Comparison of ENCODE assay signal across 18 cellular contexts in genomic region chr22:20459862-20460261, GRCh38. TPM values are rescaled to one million over a fixed set of nuclear protein-coding genes. Genes with fewer than 3 reads are reported as not detected.
A peak's percentile ranks its signal among the peaks of the same experiment; 100 is the strongest.
DNase-seq lines count a peak whose midpoint lies in the region; ATAC-seq and TF ChIP-seq lines count a peak whose summit lies in the region.
"Had no signal": no experiment of that assay in that cellular context is flagged by ENCODE, and none has a peak within 500 bp of the region (broad histone marks: within the 10 kb centered on the region; RNA-seq: fewer than 3 reads in every experiment).

No MANE protein-coding gene starts in this region.

- WGBS in spleen, 5 donors = 86 to 98% (median 90%) methylated on average over 4 of the region's 4 CpGs

- no peaks in the 10 kb centered on the region for H3K27me3 Mint-ChIP-seq in activated CD8-positive, alpha-beta T cell treated with anti-CD3 and anti-CD28 coated beads, Interleukin-2, amount 10 ng/mL, durations not matched to agents 7 days and 5 days (ENCODE audit: low read depth)
- no peaks in the 10 kb centered on the region for H3K27me3 Mint-ChIP-seq in activated CD8-positive, alpha-beta T cell treated with anti-CD3 and anti-CD28 coated beads for 36 hours
- H3K27me3 Mint-ChIP-seq in activated T-helper 2 cell treated with anti-CD3 and anti-CD28 coated beads, Interferon-gamma antibody, Interleukin-2, Interleukin-4, amounts not matched to agents 10 μg/mL and 5 μg/mL and 100 μg/mL, durations not matched to agents 14 hours and 24 hours and 36 hours (ENCODE audit: low read depth) = no peaks in the 10 kb centered on the region
- H3K27me3 Mint-ChIP-seq in naive thymus-derived CD4-positive, alpha-beta T cell = no peaks in the 10 kb centered on the region
- H3K27me3 Mint-ChIP-seq: B cell had no signal

- no peak for ATAC-seq in activated CD8-positive, alpha-beta T cell treated with anti-CD3 and anti-CD28 coated beads, Interleukin-2, amount 10 ng/mL, durations not matched to agents 7 days and 5 days
- ATAC-seq in activated CD8-positive, alpha-beta T cell treated with anti-CD3 and anti-CD28 coated beads for 36 hours = no peak
- ATAC-seq in naive thymus-derived CD4-positive, alpha-beta T cell = no peak

- DNase-seq in activated CD8-positive, alpha-beta T cell treated with anti-CD3 and anti-CD28 coated beads, Interleukin-2, amount 10 ng/mL, durations not matched to agents 7 days and 5 days = no peak
- DNase-seq in activated CD8-positive, alpha-beta T cell treated with anti-CD3 and anti-CD28 coated beads for 36 hours = no peak
- DNase-seq in activated T-helper 2 cell treated with anti-CD3 and anti-CD28 coated beads, Interferon-gamma antibody, Interleukin-2, Interleukin-4, amounts not matched to agents 10 μg/mL and 5 μg/mL and 100 μg/mL, durations not matched to agents 14 hours and 24 hours and 36 hours (ENCODE audit: low spot score) = no peak
- no peak for DNase-seq in naive thymus-derived CD4-positive, alpha-beta T cell
- DNase-seq in spleen (peak; percentile 64), NCI-H82 treated with DMSO at 0.1 percent for 48 hours (lab: John Stamatoyannopoulos, UW; ENCODE audit: unreplicated experiment) (no peak), uterus (no peak), RWPE1 (ENCODE audit: low spot score) (no peak)
- DNase-seq: DMS153, GDM1, GOT3, NCI-H187, NCI-H2107, NCI-H510A, NCI-H748 treated with DMSO at 0.1 percent for 48 hours, OCI-M1, SJCRH30 had no signal

- no peaks in the 10 kb centered on the region for H3K9me3 Mint-ChIP-seq in activated CD8-positive, alpha-beta T cell treated with anti-CD3 and anti-CD28 coated beads, Interleukin-2, amount 10 ng/mL, durations not matched to agents 7 days and 5 days (ENCODE audit: insufficient read depth)
- H3K9me3 Mint-ChIP-seq in activated CD8-positive, alpha-beta T cell treated with anti-CD3 and anti-CD28 coated beads for 36 hours = no peaks in the 10 kb centered on the region
- no peaks in the 10 kb centered on the region for H3K9me3 Mint-ChIP-seq in activated T-helper 2 cell treated with anti-CD3 and anti-CD28 coated beads, Interferon-gamma antibody, Interleukin-2, Interleukin-4, amounts not matched to agents 10 μg/mL and 5 μg/mL and 100 μg/mL, durations not matched to agents 14 hours and 24 hours and 36 hours
- H3K9me3 Mint-ChIP-seq in naive thymus-derived CD4-positive, alpha-beta T cell = no peaks in the 10 kb centered on the region

- intact Hi-C loops in activated CD8-positive, alpha-beta T cell treated with anti-CD3 and anti-CD28 coated beads for 36 hours (cut with micrococcal nuclease) = loop anchor here (5.0 kb wide), 1 partner anchor 38 kb away; no protein-coding TSS in a partner anchor
- intact Hi-C loops in activated T-helper 2 cell treated with anti-CD3 and anti-CD28 coated beads, Interferon-gamma antibody, Interleukin-2, Interleukin-4, amounts not matched to agents 10 μg/mL and 5 μg/mL and 100 μg/mL, durations not matched to agents 14 hours and 24 hours and 36 hours (cut with micrococcal nuclease) = loop anchor here (5.0 kb wide), 1 partner anchor 37 kb away; the partner anchor contains the start of gene KLHL22
- intact Hi-C loops in naive thymus-derived CD4-positive, alpha-beta T cell (cut with micrococcal nuclease) = loop anchor here (5.0 kb wide), 3 partner anchors 163 to 1277 kb away; partner anchors contain the start of gene YPEL1 (in 1 of the 2)
- intact Hi-C loops in spleen (cut with DNase I; ENCODE audit: low total_unique reads) (loop anchor here (5.0 kb wide), 2 partner anchors 37 to 43 kb away; partner anchors contain the start of gene KLHL22), uterus (cut with DNase I; ENCODE audit: low total_unique reads) (loop anchor here (5.0 kb wide), 1 partner anchor 43 kb away; no protein-coding TSS in a partner anchor)

- H3K36me3 Mint-ChIP-seq in activated CD8-positive, alpha-beta T cell treated with anti-CD3 and anti-CD28 coated beads, Interleukin-2, amount 10 ng/mL, durations not matched to agents 7 days and 5 days (ENCODE audit: low read depth) = peaks cover 55% of the 10 kb centered on the region
- H3K36me3 Mint-ChIP-seq in activated CD8-positive, alpha-beta T cell treated with anti-CD3 and anti-CD28 coated beads for 36 hours (ENCODE audit: low read depth) = peaks cover 16% of the 10 kb centered on the region
- peaks cover 58% of the 10 kb centered on the region for H3K36me3 Mint-ChIP-seq in activated T-helper 2 cell treated with anti-CD3 and anti-CD28 coated beads, Interferon-gamma antibody, Interleukin-2, Interleukin-4, amounts not matched to agents 10 μg/mL and 5 μg/mL and 100 μg/mL, durations not matched to agents 14 hours and 24 hours and 36 hours (ENCODE audit: low read depth)
- peaks cover 11 to 38% (median 20%) of the 10 kb centered on the region in 5 donors for H3K36me3 Mint-ChIP-seq in naive thymus-derived CD4-positive, alpha-beta T cell

- H3K4me3 ChIP-seq in naive thymus-derived CD4-positive, alpha-beta T cell (ENCODE audit: low read length) = no peak overlapping the region
- H3K4me3 ChIP-seq in spleen (no peak overlapping the region), uterus (no peak overlapping the region)
- H3K4me3 ChIP-seq: SJCRH30 had no signal

- peaks cover 33 to 42% of the 10 kb centered on the region in 2 donors for H3K4me1 ChIP-seq in naive thymus-derived CD4-positive, alpha-beta T cell (ENCODE audit: control insufficient read depth in 2 of 2, insufficient read depth in 2 of 2, low read length in 2 of 2)
- H3K4me1 ChIP-seq in spleen (peaks cover 9 to 63% (median 43%) of the 10 kb centered on the region in 6 donors), uterus (no peaks in the 10 kb centered on the region)
- H3K4me1 ChIP-seq: SJCRH30 had no signal

- CTCF ChIA-PET in activated CD8-positive, alpha-beta T cell treated with anti-CD3 and anti-CD28 coated beads, Interleukin-2, amount 10 ng/mL, durations not matched to agents 7 days and 5 days (lab: Charles Lee) = interaction anchor here (1.4 kb wide), 1 partner anchor 30 kb away, joined by 4 read pairs; no protein-coding TSS in a partner anchor
- CTCF ChIA-PET in activated CD8-positive, alpha-beta T cell treated with anti-CD3 and anti-CD28 coated beads for 36 hours (lab: Charles Lee) = interaction anchor here (1.5 kb wide), 2 partner anchors 42 to 142 kb away, joined by 3 to 6 read pairs; no protein-coding TSS in a partner anchor
- CTCF ChIA-PET in naive thymus-derived CD4-positive, alpha-beta T cell (lab: Charles Lee) = interaction anchor here (0.5 to 1.0 kb wide), 2 partner anchors 42 to 97 kb away, joined by 3 to 4 read pairs; no protein-coding TSS in a partner anchor
- CTCF ChIA-PET in RWPE1 (lab: Yijun Ruan, JAX) = no interaction called here

- H3K4me3 Mint-ChIP-seq in activated CD8-positive, alpha-beta T cell treated with anti-CD3 and anti-CD28 coated beads, Interleukin-2, amount 10 ng/mL, durations not matched to agents 7 days and 5 days = no peak overlapping the region
- no peak overlapping the region for H3K4me3 Mint-ChIP-seq in activated CD8-positive, alpha-beta T cell treated with anti-CD3 and anti-CD28 coated beads for 36 hours
- H3K4me3 Mint-ChIP-seq in activated T-helper 2 cell treated with anti-CD3 and anti-CD28 coated beads, Interferon-gamma antibody, Interleukin-2, Interleukin-4, amounts not matched to agents 10 μg/mL and 5 μg/mL and 100 μg/mL, durations not matched to agents 14 hours and 24 hours and 36 hours (ENCODE audit: low read depth) = no peak overlapping the region
- H3K4me3 Mint-ChIP-seq in naive thymus-derived CD4-positive, alpha-beta T cell = peak overlapping the region in 3 of 10 donors; percentile 17 to 63 (median 51)
- H3K4me3 Mint-ChIP-seq: B cell had no signal

- POLR2A ChIA-PET in activated CD8-positive, alpha-beta T cell treated with anti-CD3 and anti-CD28 coated beads, Interleukin-2, amount 10 ng/mL, durations not matched to agents 7 days and 5 days (lab: Charles Lee) = no interaction called here
- POLR2A ChIA-PET in activated CD8-positive, alpha-beta T cell treated with anti-CD3 and anti-CD28 coated beads for 36 hours (lab: Charles Lee) = no interaction called here
- POLR2A ChIA-PET in naive thymus-derived CD4-positive, alpha-beta T cell (lab: Charles Lee) = interaction anchor here (0.6 to 1.5 kb wide), 5 partner anchors 9 to 485 kb away, joined by 3 to 7 read pairs (median 3); no protein-coding TSS in a partner anchor
- POLR2A ChIA-PET in RWPE1 (lab: Yijun Ruan, JAX; ENCODE audit: low non-redundant PET) = no interaction called here

- no peaks in the 10 kb centered on the region for H3K9me3 ChIP-seq in naive thymus-derived CD4-positive, alpha-beta T cell (ENCODE audit: control insufficient read depth in 2 of 3, low read length in 3 of 3)
- H3K9me3 ChIP-seq in spleen (no peaks in the 10 kb centered on the region), uterus (no peaks in the 10 kb centered on the region)
- H3K9me3 ChIP-seq: SJCRH30 had no signal

- no peak overlapping the region for H3K27ac ChIP-seq in naive thymus-derived CD4-positive, alpha-beta T cell (ENCODE audit: low read depth, low read length)
- H3K27ac ChIP-seq in spleen = no peak overlapping the region
- H3K27ac ChIP-seq in uterus = no peak overlapping the region
- no peak overlapping the region for H3K27ac ChIP-seq in RWPE1
- H3K27ac ChIP-seq: SJCRH30 had no signal

- TF ChIP-seq POLR2A in spleen (IDR thresholded peaks at IDR 0.05) (no peak), uterus (IDR thresholded peaks at IDR 0.05) (no peak)

- peaks cover 45% of the 10 kb centered on the region for H3K4me1 Mint-ChIP-seq in activated CD8-positive, alpha-beta T cell treated with anti-CD3 and anti-CD28 coated beads, Interleukin-2, amount 10 ng/mL, durations not matched to agents 7 days and 5 days (ENCODE audit: low read depth)
- peaks cover 40% of the 10 kb centered on the region for H3K4me1 Mint-ChIP-seq in activated CD8-positive, alpha-beta T cell treated with anti-CD3 and anti-CD28 coated beads for 36 hours (ENCODE audit: low read depth)
- peaks cover 43% of the 10 kb centered on the region for H3K4me1 Mint-ChIP-seq in activated T-helper 2 cell treated with anti-CD3 and anti-CD28 coated beads, Interferon-gamma antibody, Interleukin-2, Interleukin-4, amounts not matched to agents 10 μg/mL and 5 μg/mL and 100 μg/mL, durations not matched to agents 14 hours and 24 hours and 36 hours (ENCODE audit: low read depth)
- peaks cover 39 to 69% (median 61%) of the 10 kb centered on the region in 7 donors for H3K4me1 Mint-ChIP-seq in naive thymus-derived CD4-positive, alpha-beta T cell

- TF ChIP-seq CTCF in activated CD8-positive, alpha-beta T cell treated with anti-CD3 and anti-CD28 coated beads for 36 hours (IDR thresholded peaks at IDR 0.05) = no peak
- TF ChIP-seq CTCF in spleen (IDR thresholded peaks at IDR 0.05 in 8 of 11, conservative IDR thresholded peaks at IDR 0.05 in 3 of 11) (no peak), uterus (IDR thresholded peaks at IDR 0.05) (no peak), RWPE1 (conservative IDR thresholded peaks at IDR 0.05; ENCODE audit: low read depth) (no peak)

- peaks cover 0 to 12% (median 5%) of the 10 kb centered on the region in 3 experiments for H3K36me3 ChIP-seq in naive thymus-derived CD4-positive, alpha-beta T cell (ENCODE audit: control insufficient read depth in 2 of 3, insufficient read depth in 3 of 3, low read length in 3 of 3)
- H3K36me3 ChIP-seq in spleen = peaks cover 0 to 52% (median 3%) of the 10 kb centered on the region in 6 donors
- no peaks in the 10 kb centered on the region for H3K36me3 ChIP-seq in uterus
- H3K36me3 ChIP-seq: SJCRH30 had no signal

- peak overlapping the region; percentile 50 for H3K27ac Mint-ChIP-seq in activated CD8-positive, alpha-beta T cell treated with anti-CD3 and anti-CD28 coated beads, Interleukin-2, amount 10 ng/mL, durations not matched to agents 7 days and 5 days
- H3K27ac Mint-ChIP-seq in activated CD8-positive, alpha-beta T cell treated with anti-CD3 and anti-CD28 coated beads for 36 hours = no peak overlapping the region
- H3K27ac Mint-ChIP-seq in activated T-helper 2 cell treated with anti-CD3 and anti-CD28 coated beads, Interferon-gamma antibody, Interleukin-2, Interleukin-4, amounts not matched to agents 10 μg/mL and 5 μg/mL and 100 μg/mL, durations not matched to agents 14 hours and 24 hours and 36 hours = peak overlapping the region; percentile 22
- H3K27ac Mint-ChIP-seq in naive thymus-derived CD4-positive, alpha-beta T cell = peak overlapping the region in 6 of 9 donors; percentile 21 to 77 (median 36)
- H3K27ac Mint-ChIP-seq: B cell had no signal

- H3K27me3 ChIP-seq in naive thymus-derived CD4-positive, alpha-beta T cell (ENCODE audit: control insufficient read depth in 2 of 2, insufficient read depth in 2 of 2, low read length in 2 of 2) = no peaks in the 10 kb centered on the region
- no peaks in the 10 kb centered on the region for H3K27me3 ChIP-seq in spleen (replicated peaks in 1 of 7)
- no peaks in the 10 kb centered on the region for H3K27me3 ChIP-seq in uterus
- H3K27me3 ChIP-seq: SJCRH30 had no signal

RNA-seq across cellular contexts. Expression of gene SCARF2, which starts 22.2 kb away (rescaled TPM):
- total RNA-seq in activated CD8-positive, alpha-beta T cell treated with anti-CD3 and anti-CD28 coated beads, Interleukin-2, amount 10 ng/mL, durations not matched to agents 7 days and 5 days = 1 to 10 TPM in 1 of 2 experiments, under 1 TPM in 1; 0.76 to 1.2 TPM
- under 1 TPM; 0.20 to 0.27 TPM for total RNA-seq in activated CD8-positive, alpha-beta T cell treated with anti-CD3 and anti-CD28 coated beads for 36 hours
- 0.55 and 0.62 TPM in 2 replicates for total RNA-seq in activated T-helper 2 cell treated with anti-CD3 and anti-CD28 coated beads, Interferon-gamma antibody, Interleukin-2, Interleukin-4, amounts not matched to agents 10 μg/mL and 5 μg/mL and 100 μg/mL, durations not matched to agents 14 hours and 24 hours and 36 hours
- total RNA-seq in naive thymus-derived CD4-positive, alpha-beta T cell = 1 to 10 TPM in 4 of 5 experiments, under 1 TPM in 1; 0.70 to 2.6 (median 2.2) TPM
- polyA plus RNA-seq in naive thymus-derived CD4-positive, alpha-beta T cell = under 1 TPM; 0.21 to 0.35 TPM
- total RNA-seq in spleen = 10 to 100 TPM in 5 of 7 donors, 1 to 10 TPM in 2; 7.1 to 18.0 (median 10.6) TPM
- polyA plus RNA-seq in spleen = 1 to 10 TPM; 1.1 to 3.0 (median 1.2) TPM
- total RNA-seq in uterus = 10 to 100 TPM; 22.9 to 84.5 (median 30.1) TPM

RNA-seq across cellular contexts. Expression of gene KLHL22, which starts 35.7 kb away (rescaled TPM):
- total RNA-seq in activated CD8-positive, alpha-beta T cell treated with anti-CD3 and anti-CD28 coated beads, Interleukin-2, amount 10 ng/mL, durations not matched to agents 7 days and 5 days = 10 to 100 TPM; 29.2 to 30.1 TPM
- 10 to 100 TPM; 16.3 to 17.9 TPM for total RNA-seq in activated CD8-positive, alpha-beta T cell treated with anti-CD3 and anti-CD28 coated beads for 36 hours
- 34.0 and 38.0 TPM in 2 replicates for total RNA-seq in activated T-helper 2 cell treated with anti-CD3 and anti-CD28 coated beads, Interferon-gamma antibody, Interleukin-2, Interleukin-4, amounts not matched to agents 10 μg/mL and 5 μg/mL and 100 μg/mL, durations not matched to agents 14 hours and 24 hours and 36 hours
- total RNA-seq in naive thymus-derived CD4-positive, alpha-beta T cell = 10 to 100 TPM; 31.1 to 71.3 (median 42.0) TPM
- polyA plus RNA-seq in naive thymus-derived CD4-positive, alpha-beta T cell = 10 to 100 TPM; 20.6 to 26.2 TPM
- total RNA-seq in spleen (10 to 100 TPM; 20.9 to 40.6 (median 36.0) TPM), uterus (10 to 100 TPM; 14.1 to 73.8 (median 42.7) TPM)
- polyA plus RNA-seq in spleen = 10 to 100 TPM; 14.0 to 20.8 (median 15.4) TPM

RNA-seq across cellular contexts. Expression of gene MED15, which starts 47.5 kb away (rescaled TPM):
- 100 to 1,000 TPM; 155 to 161 TPM for total RNA-seq in activated CD8-positive, alpha-beta T cell treated with anti-CD3 and anti-CD28 coated beads, Interleukin-2, amount 10 ng/mL, durations not matched to agents 7 days and 5 days
- 100 to 1,000 TPM; 110 to 118 TPM for total RNA-seq in activated CD8-positive, alpha-beta T cell treated with anti-CD3 and anti-CD28 coated beads for 36 hours
- 123 and 129 TPM in 2 replicates for total RNA-seq in activated T-helper 2 cell treated with anti-CD3 and anti-CD28 coated beads, Interferon-gamma antibody, Interleukin-2, Interleukin-4, amounts not matched to agents 10 μg/mL and 5 μg/mL and 100 μg/mL, durations not matched to agents 14 hours and 24 hours and 36 hours
- 100 to 1,000 TPM; 169 to 235 (median 201) TPM for total RNA-seq in naive thymus-derived CD4-positive, alpha-beta T cell
- 10 to 100 TPM; 24.3 to 76.6 TPM for polyA plus RNA-seq in naive thymus-derived CD4-positive, alpha-beta T cell
- total RNA-seq in spleen = 100 to 1,000 TPM in 4 of 7 donors, 10 to 100 TPM in 3; 76.4 to 162 (median 118) TPM
- polyA plus RNA-seq in spleen = 10 to 100 TPM; 32.2 to 80.1 (median 78.3) TPM
- 100 to 1,000 TPM in 1 of 4 donors, 10 to 100 TPM in 3; 16.5 to 110 (median 38.6) TPM for total RNA-seq in uterus
